8 cellular contexts compared by ENCODE assay signal in the genomic region with DNA sequence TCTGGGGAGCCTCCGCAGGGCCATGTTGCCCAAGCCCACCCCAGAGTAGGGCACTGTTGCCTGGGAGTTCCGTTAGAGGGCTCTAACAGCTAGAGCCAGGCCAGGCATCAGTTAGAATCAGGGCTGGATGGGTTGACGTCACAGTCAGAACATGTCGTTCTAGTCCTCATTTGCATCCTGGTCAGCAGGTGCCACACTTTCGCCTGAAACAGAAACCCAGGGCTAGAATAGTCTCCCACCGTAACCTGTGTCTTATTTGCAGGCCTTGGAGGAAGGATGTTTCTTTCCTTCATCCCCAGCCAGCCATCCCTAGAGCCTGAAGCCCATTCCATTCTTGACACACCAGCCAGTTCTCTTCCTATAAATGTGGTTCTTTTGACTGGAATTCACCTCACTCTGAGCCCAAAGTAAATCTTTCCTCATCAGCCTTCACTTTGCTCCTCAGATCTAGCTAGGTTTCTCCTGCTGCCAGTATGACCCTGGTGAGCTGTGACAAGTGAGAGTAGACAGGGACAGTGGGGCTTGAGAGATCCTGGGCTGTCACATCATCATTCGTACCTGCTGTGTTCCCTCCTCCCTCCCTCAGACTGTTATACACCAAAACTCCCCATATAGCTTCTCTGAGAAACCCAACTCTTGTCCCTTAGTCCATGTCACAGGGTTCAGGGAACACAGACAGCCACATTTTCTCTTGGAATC. TPM values are rescaled to one million over a fixed set of nuclear protein-coding genes. Genes with fewer than 3 reads are reported as not detected.
DNase-seq lines count a peak whose midpoint lies in the region; ATAC-seq and TF ChIP-seq lines count a peak whose summit lies in the region.

No MANE protein-coding gene starts in this region.

- H3K27ac ChIP-seq in DOHH2 (ENCODE audit: low read depth, low read length) = peak overlapping the region; percentile 52
- peak overlapping the region; percentile 38 for H3K27ac ChIP-seq in HL-60 (replicated peaks)
- H3K27ac ChIP-seq in endodermal cell (ENCODE audit: low read depth, low read length) = no peak overlapping the region

- H3K79me2 ChIP-seq in DOHH2 (ENCODE audit: control insufficient read depth, low read length) = peaks cover 20% of the 10 kb centered on the region

- H3K27me3 Mint-ChIP-seq in endodermal cell (ENCODE audit: insufficient read depth) = no peaks in the 10 kb centered on the region

- H3K9me2 ChIP-seq in DOHH2 (replicated peaks; ENCODE audit: control insufficient read depth, low read length) = no peaks in the 10 kb centered on the region

- peak overlapping the region; percentile 90 for H3K27ac Mint-ChIP-seq in endodermal cell

- peak overlapping the region; percentile 7; the same call in 1 of the 2 replicates for H3K4me3 ChIP-seq in DOHH2 (ENCODE audit: low read length)
- H3K4me3 ChIP-seq in HL-60 (replicated peaks; ENCODE audit: insufficient read depth, low read length) = no peak overlapping the region
- H3K4me3 ChIP-seq in endodermal cell (ENCODE audit: low read length) = no peak overlapping the region
- no peak overlapping the region for H3K4me3 ChIP-seq in skeletal muscle satellite cell (ENCODE audit: low read length)

- no peak for DNase-seq in HL-60 (ENCODE audit: low read depth in 1 of 2, low spot score in 1 of 2)
- DNase-seq in endodermal cell = no peak
- no peak for DNase-seq in left lobe of liver (ENCODE audit: low spot score)
- DNase-seq in cortex of kidney (lab: John Stamatoyannopoulos, UW) = no peak
- DNase-seq in HCEC 1CT = no peak

- peaks cover 89% of the 10 kb centered on the region for H3K36me3 Mint-ChIP-seq in endodermal cell (ENCODE audit: low read depth)

- H3K27me3 ChIP-seq in DOHH2 (ENCODE audit: control insufficient read depth, low read length) (no peaks in the 10 kb centered on the region), HL-60 (ENCODE audit: insufficient read depth, poor library complexity, severe bottlenecking) (no peaks in the 10 kb centered on the region), endodermal cell (ENCODE audit: control insufficient read depth, insufficient read depth, low read length, poor library complexity, severe bottlenecking) (no peaks in the 10 kb centered on the region), skeletal muscle satellite cell (ENCODE audit: control insufficient read depth, insufficient read depth, low read length) (no peaks in the 10 kb centered on the region)

- peaks cover 6% of the 10 kb centered on the region for H3K4me1 Mint-ChIP-seq in endodermal cell

- H3K36me3 ChIP-seq in DOHH2 (ENCODE audit: control insufficient read depth, low read length) (peaks cover 100% of the 10 kb centered on the region), endodermal cell (ENCODE audit: control insufficient read depth, insufficient read depth, low read length) (peaks cover 94% of the 10 kb centered on the region), skeletal muscle satellite cell (ENCODE audit: insufficient read depth, low read length) (peaks cover 94% of the 10 kb centered on the region)

- peaks cover 9% of the 10 kb centered on the region for H3F3A ChIP-seq in DOHH2 (ENCODE audit: control insufficient read depth, insufficient read depth)

- H3K4me1 ChIP-seq in DOHH2 (ENCODE audit: control insufficient read depth, low read length) (peaks cover 85% of the 10 kb centered on the region), endodermal cell (ENCODE audit: control insufficient read depth, insufficient read depth, low read length) (peaks cover 7% of the 10 kb centered on the region), skeletal muscle satellite cell (ENCODE audit: control insufficient read depth, insufficient read depth, low read length) (peaks cover 34% of the 10 kb centered on the region)

- TF ChIP-seq CTCF in DOHH2 (IDR thresholded peaks at IDR 0.05; ENCODE audit: low read depth, low read length, poor library complexity, severe bottlenecking) = no peak
- no peak for TF ChIP-seq CTCF in HL-60 (IDR thresholded peaks at IDR 0.05; ENCODE audit: insufficient read depth, low read length)
- TF ChIP-seq CTCF in endodermal cell (conservative IDR thresholded peaks at IDR 0.05) = no peak

- H3K9me3 ChIP-seq in DOHH2 (ENCODE audit: control insufficient read depth, insufficient read depth, low read length) = no peaks in the 10 kb centered on the region
- no peaks in the 10 kb centered on the region for H3K9me3 ChIP-seq in endodermal cell (ENCODE audit: control insufficient read depth, low read length)
- H3K9me3 ChIP-seq in skeletal muscle satellite cell (replicated peaks; ENCODE audit: low read length) = no peaks in the 10 kb centered on the region

- WGBS in endodermal cell (ENCODE audit: insufficient coverage in 1 of 2, insufficient read length in 1 of 2), 2 experiments = 93 to 99% methylated on average over 5 to 7 of the region's 7 CpGs

- no peaks in the 10 kb centered on the region for H3K9me3 Mint-ChIP-seq in endodermal cell

- H3K9ac ChIP-seq in endodermal cell (ENCODE audit: extremely low read depth, low read length, poor library complexity, severe bottlenecking) (peak overlapping the region; percentile 54), skeletal muscle satellite cell (ENCODE audit: low read depth, low read length) (peak overlapping the region; percentile 74)

- H4K20me1 ChIP-seq in DOHH2 (ENCODE audit: control insufficient read depth, insufficient read depth, low read depth, low read length) = no peaks in the 10 kb centered on the region

- H3K4me3 Mint-ChIP-seq in endodermal cell = no peak overlapping the region

- H3K4me2 ChIP-seq in DOHH2 (ENCODE audit: low read length) = peak overlapping the region; percentile 42
- peak overlapping the region; percentile 1 for H3K4me2 ChIP-seq in skeletal muscle satellite cell (ENCODE audit: low read length)

- ATAC-seq in GM19463 (IDR thresholded peaks at IDR 0.05; ENCODE audit: unreplicated experiment) = peak; percentile 78
- ATAC-seq in left lobe of liver = no peak

RNA-seq across cellular contexts. Expression of gene CCDC97, which starts 12.2 kb away (rescaled TPM):
- 10 to 100 TPM; 38.4 to 44.6 TPM for total RNA-seq in endodermal cell
- polyA plus RNA-seq in endodermal cell (2013, experiment 1 of 2) = 33.6 TPM
- polyA plus RNA-seq in endodermal cell (2013, experiment 2 of 2) = 29.5 TPM
- 5.8 and 6.6 TPM in 2 replicates for total RNA-seq in skeletal muscle satellite cell (2012; rRNA removed)
- total RNA-seq in left lobe of liver = 9.0 TPM

RNA-seq across cellular contexts. Expression of gene HNRNPUL1, which starts 33.6 kb away (rescaled TPM):
- total RNA-seq in endodermal cell (100 to 1,000 TPM; 211 to 225 TPM), left lobe of liver (62.4 TPM)
- polyA plus RNA-seq in endodermal cell (2013, experiment 1 of 2) = 216 TPM
- 207 TPM for polyA plus RNA-seq in endodermal cell (2013, experiment 2 of 2)
- 85.6 and 97.1 TPM in 2 replicates for total RNA-seq in skeletal muscle satellite cell (2012; rRNA removed)

RNA-seq across cellular contexts. Expression of gene TGFB1, which starts 55.9 kb away (rescaled TPM):
- 10 to 100 TPM; 56.3 to 60.1 TPM for total RNA-seq in endodermal cell
- polyA plus RNA-seq in endodermal cell (2013, experiment 1 of 2) = 21.7 TPM
- 26.9 TPM for polyA plus RNA-seq in endodermal cell (2013, experiment 2 of 2)
- 14.4 and 18.8 TPM in 2 replicates for total RNA-seq in skeletal muscle satellite cell (2012; rRNA removed)
- total RNA-seq in left lobe of liver = 7.9 TPM
